ENCODE assay signal across 33 cellular contexts in the genomic region with DNA sequence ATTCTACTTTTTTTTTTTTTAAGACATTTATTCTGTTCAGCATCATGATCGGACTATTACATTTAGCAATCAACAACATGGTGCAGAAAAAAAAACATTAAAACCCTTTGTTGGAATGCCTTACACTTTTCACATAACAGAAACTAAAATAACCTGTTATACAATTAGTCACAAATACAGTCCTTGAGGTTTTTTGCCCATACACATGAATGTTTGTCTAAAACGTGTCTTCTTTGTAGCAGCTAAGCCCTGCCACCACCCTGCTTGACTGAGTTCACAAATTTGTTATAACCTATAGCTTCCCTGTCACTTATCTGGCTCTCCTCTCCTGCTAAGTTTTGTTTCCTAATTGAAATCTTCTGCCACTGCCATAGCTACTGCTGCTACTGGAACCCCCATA.
"Had no signal": no experiment of that assay in that cellular context is flagged by ENCODE, and none has a peak within 500 bp of the region (broad histone marks: within the 10 kb centered on the region; RNA-seq: fewer than 3 reads in every experiment).

No MANE protein-coding gene starts in this region.

- H3K4me3 Mint-ChIP-seq: activated B cell treated with CpG ODN at 0.5 μM for 24 hours; activated CD4-positive, alpha-beta memory T cell treated with anti-CD3 and anti-CD28 coated beads for 36 hours; activated CD8-positive, alpha-beta T cell treated with anti-CD3 and anti-CD28 coated beads for 36 hours; activated naive CD4-positive, alpha-beta T cell treated with anti-CD3 and anti-CD28 coated beads for 36 hours; activated naive CD8-positive, alpha-beta T cell treated with anti-CD3 and anti-CD28 coated beads for 36 hours; activated T-cell treated with anti-CD3 and anti-CD28 coated beads, Interleukin-2, amount 50 U/mL, for 4 hours; activated T-cell treated with anti-CD3 and anti-CD28 coated beads, Interleukin-2, amount 50 U/mL, for 72 hours; activated T-helper 1 cell treated with anti-CD3 and anti-CD28 coated beads, Interleukin-12 subunit alpha, Interleukin-12 subunit beta, Interleukin-2, Interleukin-4 antibody, amounts not matched to agents 30 ng/mL and 10 ng/mL and 1 ng/mL, durations not matched to agents 14 hours and 24 hours and 36 hours; activated T-helper 17 cell treated with anti-CD3 and anti-CD28 coated beads, Interleukin-2, amount 50 U/mL, for 72 hours; T-helper 1 cell treated with Interleukin-12 subunit alpha and Interleukin-12 subunit beta and Interleukin-4 antibody, amounts not matched to agents 30 μg/mL and 1 μg/mL, for 36 hours; T-helper 2 cell treated with Interferon-gamma antibody and Interleukin-4, amounts not matched to agents 5 μg/mL and 100 μg/mL, for 36 hours had no signal

- H3K4me1 ChIP-seq: adrenal gland, body of pancreas had no signal

- H3K4me1 Mint-ChIP-seq: activated B cell treated with CpG ODN at 0.5 μM for 24 hours; activated naive CD8-positive, alpha-beta T cell treated with anti-CD3 and anti-CD28 coated beads for 36 hours; activated T-helper 17 cell treated with anti-CD3 and anti-CD28 coated beads, Interleukin-2, amount 50 U/mL, for 72 hours had no signal

- ATAC-seq: activated CD8-positive, alpha-beta T cell treated with anti-CD3 and anti-CD28 coated beads for 36 hours; activated naive CD4-positive, alpha-beta T cell treated with anti-CD3 and anti-CD28 coated beads, Interleukin-2, amount 50 U/mL, for 72 hours; activated T-cell treated with anti-CD3 and anti-CD28 coated beads, Interleukin-2, amount 50 U/mL, for 4 hours; activated T-cell treated with anti-CD3 and anti-CD28 coated beads, Interleukin-2, amount 50 U/mL, for 72 hours; activated T-helper 17 cell treated with anti-CD3 and anti-CD28 coated beads, Interleukin-2, amount 50 U/mL, for 72 hours; body of pancreas had no signal

- H3K27me3 ChIP-seq: adrenal gland, body of pancreas, brain microvascular endothelial cell had no signal

- H3K36me3 Mint-ChIP-seq: activated CD4-positive, alpha-beta memory T cell treated with anti-CD3 and anti-CD28 coated beads for 36 hours; activated naive CD8-positive, alpha-beta T cell treated with anti-CD3 and anti-CD28 coated beads for 36 hours had no signal

- H3K36me3 ChIP-seq: adrenal gland, brain microvascular endothelial cell had no signal

- H3K27me3 Mint-ChIP-seq: activated CD4-positive, alpha-beta memory T cell treated with anti-CD3 and anti-CD28 coated beads for 36 hours; activated CD8-positive, alpha-beta T cell treated with anti-CD3 and anti-CD28 coated beads for 36 hours had no signal

- H3K27ac ChIP-seq: adrenal gland, body of pancreas, brain microvascular endothelial cell, VCaP had no signal

- H3K4me3 ChIP-seq: adrenal gland, body of pancreas had no signal

- H3K27ac Mint-ChIP-seq: activated B cell treated with CpG ODN at 0.5 μM for 24 hours; activated CD4-positive, alpha-beta memory T cell treated with anti-CD3 and anti-CD28 coated beads for 36 hours; activated CD8-positive, alpha-beta T cell treated with anti-CD3 and anti-CD28 coated beads for 36 hours; activated naive CD4-positive, alpha-beta T cell treated with anti-CD3 and anti-CD28 coated beads for 36 hours; activated naive CD4-positive, alpha-beta T cell treated with anti-CD3 and anti-CD28 coated beads, Interleukin-2, amount 50 U/mL, for 72 hours; activated naive CD8-positive, alpha-beta T cell treated with anti-CD3 and anti-CD28 coated beads for 36 hours; activated T-cell treated with anti-CD3 and anti-CD28 coated beads, Interleukin-2, amount 50 U/mL, for 72 hours; activated T-helper 1 cell treated with anti-CD3 and anti-CD28 coated beads, Interleukin-12 subunit alpha, Interleukin-12 subunit beta, Interleukin-2, Interleukin-4 antibody, amounts not matched to agents 30 ng/mL and 10 ng/mL and 1 ng/mL, durations not matched to agents 14 hours and 24 hours and 36 hours; activated T-helper 17 cell treated with anti-CD3 and anti-CD28 coated beads, Interleukin-2, amount 50 U/mL, for 72 hours; T-helper 1 cell treated with Interleukin-12 subunit alpha and Interleukin-12 subunit beta and Interleukin-4 antibody, amounts not matched to agents 30 μg/mL and 1 μg/mL, for 36 hours; T-helper 2 cell treated with Interferon-gamma antibody and Interleukin-4, amounts not matched to agents 5 μg/mL and 100 μg/mL, for 36 hours had no signal

- DNase-seq: activated B cell treated with CpG ODN at 0.5 μM for 24 hours; activated CD4-positive, alpha-beta memory T cell treated with anti-CD3 and anti-CD28 coated beads for 36 hours; activated CD4-positive, alpha-beta T cell treated with anti-CD3 and anti-CD28 coated beads for 48 hours; activated CD4-positive, alpha-beta T cell treated with anti-CD3 and anti-CD28 coated beads, Interleukin-2, amount 50 U/mL, for 1 hour; activated CD4-positive, alpha-beta T cell treated with anti-CD3 and anti-CD28 coated beads, Interleukin-2, amount 50 U/mL, for 4 hours; activated CD4-positive, CD25-positive, alpha-beta regulatory T cell treated with anti-CD3 and anti-CD28 coated beads, Interleukin-2, amount 50 U/mL, for 72 hours; activated CD8-positive, alpha-beta memory T cell treated with anti-CD3 and anti-CD28 coated beads, Interleukin-2, amount 50 U/mL, for 4 hours; activated CD8-positive, alpha-beta T cell treated with anti-CD3 and anti-CD28 coated beads for 36 hours; activated effector memory CD4-positive, alpha-beta T cell treated with anti-CD3 and anti-CD28 coated beads, Interleukin-2, amount 50 U/mL, for 16 hours; activated gamma-delta T cell treated with Interleukin-2 at 50 U/mL for 16 hours; activated naive CD4-positive, alpha-beta T cell; activated naive CD4-positive, alpha-beta T cell treated with anti-CD3 and anti-CD28 coated beads for 36 hours; activated naive CD4-positive, alpha-beta T cell treated with anti-CD3 and anti-CD28 coated beads, Interleukin-2, amount 50 U/mL, for 16 hours; activated naive CD8-positive, alpha-beta T cell treated with anti-CD3 and anti-CD28 coated beads for 36 hours; activated T-cell treated with anti-CD3 and anti-CD28 coated beads for 4 hours; activated T-cell treated with anti-CD3 and anti-CD28 coated beads, Interleukin-2, amount 50 U/mL, for 1 hour; activated T-cell treated with anti-CD3 and anti-CD28 coated beads, Interleukin-2, amount 50 U/mL, for 4 hours; activated T-cell treated with anti-CD3 and anti-CD28 coated beads, Interleukin-2, amount 50 U/mL, for 72 hours; adrenal gland; amniotic stem cell; aorta; body of pancreas; brain microvascular endothelial cell; central memory CD4-positive, alpha-beta T cell; T-helper 1 cell; T-helper 2 cell; T-helper 9 cell had no signal

- H3K9me3 Mint-ChIP-seq: activated CD8-positive, alpha-beta T cell treated with anti-CD3 and anti-CD28 coated beads for 36 hours; activated T-helper 1 cell treated with anti-CD3 and anti-CD28 coated beads, Interleukin-12 subunit alpha, Interleukin-12 subunit beta, Interleukin-2, Interleukin-4 antibody, amounts not matched to agents 30 ng/mL and 10 ng/mL and 1 ng/mL, durations not matched to agents 14 hours and 24 hours and 36 hours; T-helper 1 cell treated with Interleukin-12 subunit alpha and Interleukin-12 subunit beta and Interleukin-4 antibody, amounts not matched to agents 30 μg/mL and 1 μg/mL, for 36 hours had no signal

- H3K9me3 ChIP-seq: adrenal gland had no signal
